Comparison of ENCODE assay signal across 1 cellular context in genomic region chr21:36175771-36176565, GRCh38.
TF ChIP-seq lines count a peak whose summit lies in the region.

No MANE protein-coding gene starts in this region.

TF ChIP-seq in HepG2, 621 proteins besides CTCF, POLR2A, EP300 and RAD21:
- no peak for TF ChIP-seq ATF6 (CRISPR knock-in tag; conservative IDR thresholded peaks at IDR 0.05)
- TF ChIP-seq FOXP4 (CRISPR knock-in tag; IDR thresholded peaks at IDR 0.05): no peak
- TF ChIP-seq HNRNPUL1 (IDR thresholded peaks at IDR 0.05; ENCODE audit: low read depth, low read length): no peak
- no peak for TF ChIP-seq SKIL (CRISPR knock-in tag; IDR thresholded peaks at IDR 0.05; ENCODE audit: borderline replicate concordance)
- TF ChIP-seq MAFF (IDR thresholded peaks at IDR 0.05; ENCODE audit: low read depth, low read length): peak; percentile 75
- no peak for TF ChIP-seq KLF9 (CRISPR knock-in tag; IDR thresholded peaks at IDR 0.05; ENCODE audit: low read depth)
- no peak for TF ChIP-seq MTF1 (CRISPR knock-in tag; IDR thresholded peaks at IDR 0.05)
- TF ChIP-seq MLX (CRISPR knock-in tag; IDR thresholded peaks at IDR 0.05): no peak
- TF ChIP-seq MAFK (conservative IDR thresholded peaks at IDR 0.05 in 1 of 2, IDR thresholded peaks at IDR 0.05 in 1 of 2; ENCODE audit: low read length in 2 of 2): peak; percentile 55 to 90; a peak in 3 of 4 replicates
- TF ChIP-seq, protein P1, sequence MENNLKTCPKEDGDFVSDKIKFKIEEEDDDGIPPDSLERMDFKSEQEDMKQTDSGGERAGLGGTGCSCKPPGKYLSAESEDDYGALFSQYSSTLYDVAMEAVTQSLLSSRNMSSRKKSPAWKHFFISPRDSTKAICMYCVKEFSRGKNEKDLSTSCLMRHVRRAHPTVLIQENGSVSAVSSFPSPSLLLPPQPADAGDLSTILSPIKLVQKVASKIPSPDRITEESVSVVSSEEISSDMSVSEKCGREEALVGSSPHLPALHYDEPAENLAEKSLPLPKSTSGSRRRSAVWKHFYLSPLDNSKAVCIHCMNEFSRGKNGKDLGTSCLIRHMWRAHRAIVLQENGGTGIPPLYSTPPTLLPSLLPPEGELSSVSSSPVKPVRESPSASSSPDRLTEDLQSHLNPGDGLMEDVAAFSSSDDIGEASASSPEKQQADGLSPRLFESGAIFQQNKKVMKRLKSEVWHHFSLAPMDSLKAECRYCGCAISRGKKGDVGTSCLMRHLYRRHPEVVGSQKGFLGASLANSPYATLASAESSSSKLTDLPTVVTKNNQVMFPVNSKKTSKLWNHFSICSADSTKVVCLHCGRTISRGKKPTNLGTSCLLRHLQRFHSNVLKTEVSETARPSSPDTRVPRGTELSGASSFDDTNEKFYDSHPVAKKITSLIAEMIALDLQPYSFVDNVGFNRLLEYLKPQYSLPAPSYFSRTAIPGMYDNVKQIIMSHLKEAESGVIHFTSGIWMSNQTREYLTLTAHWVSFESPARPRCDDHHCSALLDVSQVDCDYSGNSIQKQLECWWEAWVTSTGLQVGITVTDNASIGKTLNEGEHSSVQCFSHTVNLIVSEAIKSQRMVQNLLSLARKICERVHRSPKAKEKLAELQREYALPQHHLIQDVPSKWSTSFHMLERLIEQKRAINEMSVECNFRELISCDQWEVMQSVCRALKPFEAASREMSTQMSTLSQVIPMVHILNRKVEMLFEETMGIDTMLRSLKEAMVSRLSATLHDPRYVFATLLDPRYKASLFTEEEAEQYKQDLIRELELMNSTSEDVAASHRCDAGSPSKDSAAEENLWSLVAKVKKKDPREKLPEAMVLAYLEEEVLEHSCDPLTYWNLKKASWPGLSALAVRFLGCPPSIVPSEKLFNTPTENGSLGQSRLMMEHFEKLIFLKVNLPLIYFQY (CRISPR knock-in tag; IDR thresholded peaks at IDR 0.05; ENCODE audit: borderline replicate concordance): no peak
